24 cellular contexts compared by ENCODE assay signal in the genomic region with DNA sequence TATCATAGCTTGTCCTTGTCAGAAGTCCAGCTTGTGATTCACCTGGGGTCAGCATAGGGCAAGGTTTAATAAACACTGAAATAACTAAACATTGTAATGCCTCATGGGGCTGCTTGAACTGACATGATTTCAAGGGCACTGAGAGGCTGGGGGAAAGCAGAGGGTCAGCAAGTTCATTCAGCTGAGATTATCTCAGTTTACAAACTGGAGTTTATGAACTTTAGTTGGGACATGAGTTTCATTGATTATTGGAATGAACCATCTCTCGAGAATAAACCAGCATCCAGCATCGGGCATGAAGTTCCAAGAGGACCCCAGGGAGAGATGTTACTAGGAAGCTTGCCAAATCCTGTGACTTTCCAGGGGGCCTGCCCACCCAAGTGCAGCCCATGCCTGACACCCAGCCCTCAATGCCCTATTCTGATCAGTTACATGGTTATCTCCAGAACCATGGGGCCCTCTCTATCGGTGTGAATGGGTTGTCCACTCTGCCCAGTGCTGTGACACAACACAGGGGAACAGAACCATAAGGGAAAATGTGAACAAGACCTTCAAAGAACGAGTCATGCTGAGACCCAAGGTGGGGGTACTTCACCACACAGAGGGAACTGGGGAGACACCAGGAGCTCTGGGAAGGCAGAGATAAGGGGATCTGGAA. TPM values are rescaled to one million over a fixed set of nuclear protein-coding genes. Genes with fewer than 3 reads are reported as not detected.
"Had no signal": no experiment of that assay in that cellular context is flagged by ENCODE, and none has a peak within 500 bp of the region (broad histone marks: within the 10 kb centered on the region; RNA-seq: fewer than 3 reads in every experiment).

No MANE protein-coding gene starts in this region.

- DNase-seq: KBM-7, MG63, NCI-H1092, NCI-H1105 treated with DMSO at 0.1 percent for 48 hours, NCI-H1417 treated with DMSO at 0.1 percent for 48 hours, NCI-H146, NCI-H1694 treated with DMSO at 0.1 percent for 48 hours, NCI-H1930, NCI-H2081, NCI-H2107, NCI-H2227 treated with DMSO at 0.1 percent for 48 hours, NCI-H446, NCI-H510A, NCI-H524 treated with DMSO at 0.1 percent for 48 hours, NCI-H69, NCI-H774, Right ventricle myocardium superior, RPMI8226, SIG-M5, SW 1271 had no signal

- H3K9me3 ChIP-seq: MG63, SJSA1 had no signal

- H3K4me1 ChIP-seq: SJSA1 had no signal

- H3K4me3 ChIP-seq: MG63, SJSA1, SK-N-MC had no signal

- H3K27me3 ChIP-seq: MG63, SJSA1 had no signal

- H3K36me3 ChIP-seq: MG63, SJSA1 had no signal

- H3K27ac ChIP-seq: HL-60, SJSA1, SK-N-MC had no signal

RNA-seq across cellular contexts. Expression of gene CYP3A7, which starts 7.9 kb away (rescaled TPM):
- total RNA-seq: LHCN-M2, Right ventricle myocardium superior, SJSA1 had no signal

RNA-seq across cellular contexts. Expression of gene CYP3A4, which starts 41.1 kb away (rescaled TPM):
- total RNA-seq: LHCN-M2, SJSA1 had no signal
